ENCODE assay signal across 24 cellular contexts in genomic region chr11:16494918-16495691, GRCh38.
"Had no signal": no experiment of that assay in that cellular context is flagged by ENCODE, and none has a peak within 500 bp of the region (broad histone marks: within the 10 kb centered on the region; RNA-seq: fewer than 3 reads in every experiment).

No MANE protein-coding gene starts in this region.

- H3K36me3 ChIP-seq: brain microvascular endothelial cell, cardiac muscle cell, Peyer's patch had no signal

- DNase-seq: activated CD4-positive, alpha-beta T cell treated with anti-CD3 and anti-CD28 coated beads for 1 hour; activated CD4-positive, alpha-beta T cell treated with anti-CD3 and anti-CD28 coated beads, Interleukin-2, amount 10 ng/mL, durations not matched to agents 24 days and 14 days; activated CD4-positive, alpha-beta T cell treated with anti-CD3 and anti-CD28 coated beads, Interleukin-2, amount 50 U/mL, for 48 hours; activated CD8-positive, alpha-beta memory T cell treated with anti-CD3 and anti-CD28 coated beads, Interleukin-2, amount 10 ng/mL, durations not matched to agents 7 days and 5 days; activated effector memory CD4-positive, alpha-beta T cell treated with Interleukin-2 at 50 U/mL for 16 hours; activated naive CD4-positive, alpha-beta T cell; activated T-cell treated with anti-CD3 and anti-CD28 coated beads, Interleukin-2, amount 50 U/mL, for 24 hours; brain microvascular endothelial cell; cerebellar nuclear complex; IMR-90; Kasumi-1; KBM-7; NCI-H1105; NCI-H1436 treated with DMSO at 0.1 percent for 48 hours; NCI-H187; NCI-H2171 treated with DMSO at 0.1 percent for 48 hours; NCI-H226; NCI-H526; NCI-H82; Peyer's patch; SHP77 treated with DMSO at 0.1 percent for 48 hours had no signal

- H3K27me3 ChIP-seq: brain microvascular endothelial cell, cardiac muscle cell, Peyer's patch had no signal

- ATAC-seq: activated CD8-positive, alpha-beta memory T cell treated with anti-CD3 and anti-CD28 coated beads, Interleukin-2, amount 10 ng/mL, durations not matched to agents 7 days and 5 days; WTC11 had no signal

- H3K4me1 ChIP-seq: Peyer's patch had no signal

- H3K9me3 ChIP-seq: Peyer's patch had no signal

- H3K4me3 ChIP-seq: cardiac muscle cell, Peyer's patch had no signal

- H3K27ac ChIP-seq: brain microvascular endothelial cell, cardiac muscle cell, Peyer's patch, RWPE1 had no signal
